ENCODE assay signal across 10 cellular contexts in the genomic region with DNA sequence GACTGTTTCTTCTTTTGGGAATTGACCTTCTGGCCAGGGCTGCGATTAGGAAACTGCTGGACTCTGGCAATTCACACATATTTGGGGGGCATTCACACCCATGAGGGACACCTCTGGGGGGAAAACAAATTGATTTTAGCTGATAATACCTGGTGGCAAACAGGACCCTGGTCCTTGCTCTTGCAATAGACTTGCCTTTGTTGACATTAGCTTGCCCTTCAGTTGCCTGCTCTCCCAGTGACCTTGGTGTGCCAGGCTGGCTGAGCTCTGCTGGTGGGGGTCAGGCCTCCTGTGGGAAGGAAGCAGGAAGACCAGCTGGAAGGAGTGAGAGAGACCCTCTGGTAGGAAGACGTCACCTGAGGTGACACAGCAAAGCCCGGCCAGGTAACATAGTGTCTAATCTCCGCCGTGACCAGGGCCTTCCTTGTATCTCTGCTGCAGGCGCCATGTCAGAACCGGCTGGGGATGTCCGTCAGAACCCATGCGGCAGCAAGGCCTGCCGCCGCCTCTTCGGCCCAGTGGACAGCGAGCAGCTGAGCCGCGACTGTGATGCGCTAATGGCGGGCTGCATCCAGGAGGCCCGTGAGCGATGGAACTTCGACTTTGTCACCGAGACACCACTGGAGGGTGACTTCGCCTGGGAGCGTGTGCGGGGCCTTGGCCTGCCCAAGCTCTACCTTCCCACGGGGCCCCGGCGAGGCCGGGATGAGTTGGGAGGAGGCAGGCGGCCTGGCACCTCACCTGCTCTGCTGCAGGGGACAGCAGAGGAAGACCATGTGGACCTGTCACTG. TPM values are rescaled to one million over a fixed set of nuclear protein-coding genes. Genes with fewer than 3 reads are reported as not detected.
DNase-seq lines count a peak whose midpoint lies in the region; ATAC-seq and TF ChIP-seq lines count a peak whose summit lies in the region.
"Had no signal": no experiment of that assay in that cellular context is flagged by ENCODE, and none has a peak within 500 bp of the region (broad histone marks: within the 10 kb centered on the region; RNA-seq: fewer than 3 reads in every experiment).

No MANE protein-coding gene starts in this region.

- H3K9me3 Mint-ChIP-seq in activated CD4-positive, alpha-beta T cell treated with anti-CD3 and anti-CD28 coated beads, Interleukin-2, amount 10 ng/mL, durations not matched to agents 7 days and 5 days: no peaks in the 10 kb centered on the region

- intact Hi-C loops in OCI-LY7 (cut with micrococcal nuclease; ENCODE audit: unreplicated experiment): loop anchor here (2.0 kb wide), 1 partner anchor 17 kb away; no protein-coding TSS in a partner anchor
- intact Hi-C loops in uterus (cut with DNase I; ENCODE audit: low total_unique reads): loop anchor here (5.0 to 10.0 kb wide), 2 partner anchors 62 to 269 kb away; no protein-coding TSS in a partner anchor

- H3K4me1 ChIP-seq in OCI-LY7 (ENCODE audit: insufficient read depth, low read length, poor library complexity, severe bottlenecking) (peaks cover 62% of the 10 kb centered on the region), uterus (no peaks in the 10 kb centered on the region), Karpas-422 (ENCODE audit: low read length) (peaks cover 22% of the 10 kb centered on the region)

- H3K27me3 Mint-ChIP-seq in activated CD4-positive, alpha-beta T cell treated with anti-CD3 and anti-CD28 coated beads, Interleukin-2, amount 10 ng/mL, durations not matched to agents 7 days and 5 days: peaks cover 3% of the 10 kb centered on the region

- CTCF ChIA-PET in activated CD4-positive, alpha-beta T cell treated with anti-CD3 and anti-CD28 coated beads, Interleukin-2, amount 10 ng/mL, durations not matched to agents 7 days and 5 days (lab: Charles Lee): interaction anchor here (0.8 to 3.2 kb wide), 8 partner anchors 7 to 334 kb away, joined by 3 to 11 read pairs (median 3); partner anchors contain the start of gene RAB44
- CTCF ChIA-PET in OCI-LY7 (lab: Charles Lee; ENCODE audit: unreplicated experiment): interaction anchor here (1.1 kb wide), 1 partner anchor 34 kb away, joined by 3 read pairs; no protein-coding TSS in a partner anchor

- H3K4me2 ChIP-seq in OCI-LY7 (ENCODE audit: low read length) (peak overlapping the region; percentile 75), Karpas-422 (ENCODE audit: low read depth, low read length, poor library complexity, severe bottlenecking) (no peak overlapping the region)

- H3K36me3 ChIP-seq in OCI-LY7 (ENCODE audit: insufficient read depth, low read length): no peaks in the 10 kb centered on the region
- no peaks in the 10 kb centered on the region for H3K36me3 ChIP-seq in uterus
- H3K36me3 ChIP-seq in Karpas-422 (ENCODE audit: insufficient read depth, low read length): no peaks in the 10 kb centered on the region

- H3K9me3 ChIP-seq in OCI-LY7 (ENCODE audit: low read length) (no peaks in the 10 kb centered on the region), uterus (no peaks in the 10 kb centered on the region), Karpas-422 (ENCODE audit: low read length) (no peaks in the 10 kb centered on the region)
- H3K9me3 ChIP-seq: right atrium auricular region had no signal

- H3K4me3 ChIP-seq in OCI-LY7 (ENCODE audit: low read depth, low read length, poor library complexity, severe bottlenecking) (no peak overlapping the region), skin epidermis (no peak overlapping the region), uterus (no peak overlapping the region), Karpas-422 (ENCODE audit: low read length) (no peak overlapping the region)
- H3K4me3 ChIP-seq: right atrium auricular region had no signal

- H2AFZ ChIP-seq in OCI-LY7 (ENCODE audit: low read length) (no peak overlapping the region), Karpas-422 (ENCODE audit: low read length) (no peak overlapping the region)

- H3K9me2 ChIP-seq in OCI-LY7 (ENCODE audit: insufficient read depth, low read length) (no peaks in the 10 kb centered on the region), Karpas-422 (replicated peaks; ENCODE audit: insufficient read depth, low read length) (no peaks in the 10 kb centered on the region)

- peak overlapping the region; percentile 76 for H3K27ac Mint-ChIP-seq in activated CD4-positive, alpha-beta T cell treated with anti-CD3 and anti-CD28 coated beads, Interleukin-2, amount 10 ng/mL, durations not matched to agents 7 days and 5 days

- no peak overlapping the region for H3K4me3 Mint-ChIP-seq in activated CD4-positive, alpha-beta T cell treated with anti-CD3 and anti-CD28 coated beads, Interleukin-2, amount 10 ng/mL, durations not matched to agents 7 days and 5 days

- DNase-seq in activated CD4-positive, alpha-beta T cell treated with anti-CD3 and anti-CD28 coated beads, Interleukin-2, amount 10 ng/mL, durations not matched to agents 7 days and 5 days: no peak
- DNase-seq in activated CD4-positive, alpha-beta T cell treated with anti-CD3 and anti-CD28 coated beads for 1 hour: no peak
- DNase-seq in OCI-LY7 (ENCODE audit: low spot score): no peak
- DNase-seq in epithelial cell of prostate (ENCODE audit: low read depth, low spot score): no peak
- no peak for DNase-seq in uterus
- DNase-seq in Karpas-422: no peak

- H3K79me2 ChIP-seq in OCI-LY7 (ENCODE audit: insufficient read depth, low read depth, low read length): no peaks in the 10 kb centered on the region
- no peaks in the 10 kb centered on the region for H3K79me2 ChIP-seq in Karpas-422 (ENCODE audit: low read length)

- no peak for TF ChIP-seq POLR2A in uterus (IDR thresholded peaks at IDR 0.05)

- H3K27ac ChIP-seq in OCI-LY7 (ENCODE audit: low read depth, low read length, poor library complexity, severe bottlenecking) (peak overlapping the region; percentile 69), epithelial cell of prostate (peak overlapping the region; percentile 99), skin epidermis (peak overlapping the region in 16 of 21 experiments; percentile 24 to 97 (median 80)), uterus (no peak overlapping the region), Karpas-422 (ENCODE audit: low read length) (no peak overlapping the region)
- H3K27ac ChIP-seq: right atrium auricular region had no signal

- no peak overlapping the region for H3K9ac ChIP-seq in Karpas-422 (ENCODE audit: low read length)

- H3K4me1 Mint-ChIP-seq in activated CD4-positive, alpha-beta T cell treated with anti-CD3 and anti-CD28 coated beads, Interleukin-2, amount 10 ng/mL, durations not matched to agents 7 days and 5 days: peaks cover 36% of the 10 kb centered on the region

- H4K20me1 ChIP-seq in OCI-LY7 (ENCODE audit: insufficient read depth, low read length) (no peaks in the 10 kb centered on the region), Karpas-422 (ENCODE audit: insufficient read depth, low read depth, low read length) (0 out of 2 replicates have a peak, but pooled peaks cover 5% of the 10 kb centered on the region)

- TF ChIP-seq CTCF in OCI-LY7 (conservative IDR thresholded peaks at IDR 0.05; ENCODE audit: low read length) (no peak), uterus (IDR thresholded peaks at IDR 0.05) (no peak)

- peaks cover 49% of the 10 kb centered on the region for H3K36me3 Mint-ChIP-seq in activated CD4-positive, alpha-beta T cell treated with anti-CD3 and anti-CD28 coated beads, Interleukin-2, amount 10 ng/mL, durations not matched to agents 7 days and 5 days (ENCODE audit: low read depth)

- H3K27me3 ChIP-seq in uterus (no peaks in the 10 kb centered on the region), Karpas-422 (ENCODE audit: low read length) (no peaks in the 10 kb centered on the region)
- H3K27me3 ChIP-seq: right atrium auricular region had no signal

- POLR2A ChIA-PET in activated CD4-positive, alpha-beta T cell treated with anti-CD3 and anti-CD28 coated beads, Interleukin-2, amount 10 ng/mL, durations not matched to agents 7 days and 5 days (lab: Charles Lee): no interaction called here
- POLR2A ChIA-PET in OCI-LY7 (lab: Charles Lee): interaction anchor here (0.6 to 2.5 kb wide), 6 partner anchors 8 to 204 kb away, joined by 3 to 14 read pairs (median 5); no protein-coding TSS in a partner anchor

- BruUV-seq in OCI-LY7 (replicated peaks; lab: Mats Ljungman, UMichigan): no TSS peak

- ATAC-seq in HG03565 (IDR thresholded peaks at IDR 0.05; ENCODE audit: unreplicated experiment): no peak

RNA-seq across cellular contexts. Expression of gene CDKN1A, which starts 5.3 kb away (rescaled TPM):
- 10 to 100 TPM; 36.7 to 39.5 TPM for total RNA-seq in activated CD4-positive, alpha-beta T cell treated with anti-CD3 and anti-CD28 coated beads, Interleukin-2, amount 10 ng/mL, durations not matched to agents 7 days and 5 days
- 0.13 and 0.41 TPM in 2 replicates for total RNA-seq in OCI-LY7 (2014; rRNA removed; shearing (Covaris generic))
- total RNA-seq in OCI-LY7 (2022): 1.2 and 1.3 TPM in 2 replicates
- 100 to 1,000 TPM in 1 of 4 donors, 10 to 100 TPM in 2, 1 to 10 TPM in 1; 8.8 to 119 (median 75.8) TPM for total RNA-seq in uterus
- 4.5 and 6.8 TPM in 2 replicates for total RNA-seq in Karpas-422 (2014; rRNA removed; shearing (Covaris generic); ENCODE audit: low replicate concordance)

RNA-seq across cellular contexts. Expression of gene RAB44, which starts 13.8 kb away (rescaled TPM):
- under 1 TPM; 0.08 to 0.15 TPM for total RNA-seq in activated CD4-positive, alpha-beta T cell treated with anti-CD3 and anti-CD28 coated beads, Interleukin-2, amount 10 ng/mL, durations not matched to agents 7 days and 5 days
- 0.03 and 0.09 TPM in 2 replicates for total RNA-seq in OCI-LY7 (2014; rRNA removed; shearing (Covaris generic))
- total RNA-seq in OCI-LY7 (2022) (not detected in 2 replicates), uterus (under 1 TPM in 1 of 4 donors, not detected in 3; 0.37 TPM)
- total RNA-seq in Karpas-422 (2014; rRNA removed; shearing (Covaris generic); ENCODE audit: low replicate concordance): not detected in 2 replicates
- total RNA-seq: HT-29 had no signal

Comparison
In these comparisons a context has a peak if more than half of its experiments do, and no peak if none do; other contexts are left out.
1. H3K27ac ChIP-seq: peak in OCI-LY7 (single experiment), epithelial cell of prostate (single experiment) and skin epidermis (16 of 21); none in uterus (0 of 2) and Karpas-422 (single experiment).